9 cellular contexts compared by ENCODE assay signal in the genomic region with DNA sequence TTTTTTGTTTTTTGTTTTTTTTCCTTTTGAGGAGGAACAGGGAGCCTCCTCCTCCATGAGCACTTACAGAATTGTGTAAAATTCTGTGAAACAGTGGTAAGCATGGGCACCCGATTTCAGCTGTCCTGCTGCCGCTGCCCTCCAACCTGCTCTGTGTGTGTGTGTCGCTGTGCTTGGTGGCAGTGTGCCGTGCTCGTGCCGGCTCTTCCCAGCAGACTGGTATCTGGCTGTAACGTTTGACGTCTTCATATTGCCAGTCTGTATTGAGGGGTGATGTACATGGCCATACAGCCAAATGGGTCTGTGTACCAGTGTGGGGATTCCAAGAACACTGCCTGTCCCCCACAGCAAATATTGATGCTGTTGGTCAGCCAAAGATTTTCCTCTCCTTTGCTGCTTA.
DNase-seq lines count a peak whose midpoint lies in the region; ATAC-seq and TF ChIP-seq lines count a peak whose summit lies in the region.
"Had no signal": no experiment of that assay in that cellular context is flagged by ENCODE, and none has a peak within 500 bp of the region (broad histone marks: within the 10 kb centered on the region; RNA-seq: fewer than 3 reads in every experiment).

No MANE protein-coding gene starts in this region.

- peak overlapping the region; percentile 71 for H3K27ac ChIP-seq in psoas muscle

- WGBS in psoas muscle, 3 donors, result 84 to 86% (median 85%) methylated on average over 8 of the region's 8 CpGs

- DNase-seq in Calu3, result no peak
- no peak for DNase-seq in chondrocyte (ENCODE audit: low spot score)
- DNase-seq in psoas muscle, result no peak
- DNase-seq in SHP77 treated with DMSO at 0.1 percent for 48 hours (lab: John Stamatoyannopoulos, UW), result no peak
- no peak for DNase-seq in dermis blood vessel endothelial cell
- DNase-seq in COLO829 (ENCODE audit: low spot score), result no peak

- no peaks in the 10 kb centered on the region for H3K27me3 ChIP-seq in psoas muscle (ENCODE audit: insufficient read depth in 3 of 3, low read length in 2 of 3)
- H3K27me3 ChIP-seq: pancreas had no signal

- CTCF ChIA-PET in Calu3 (lab: Charles Lee), result no interaction called here

- H3K27me3 Mint-ChIP-seq in Calu3 (ENCODE audit: unreplicated experiment), result no peaks in the 10 kb centered on the region
- no peaks in the 10 kb centered on the region for H3K27me3 Mint-ChIP-seq in chondrocyte (ENCODE audit: low read depth)

- no peaks in the 10 kb centered on the region for H3K9me3 Mint-ChIP-seq in Calu3 (ENCODE audit: low read depth, unreplicated experiment)
- H3K9me3 Mint-ChIP-seq in chondrocyte (ENCODE audit: low read depth), result no peaks in the 10 kb centered on the region

- H3K4me1 Mint-ChIP-seq in Calu3 (ENCODE audit: low read depth, unreplicated experiment) (peaks cover 21% of the 10 kb centered on the region), chondrocyte (ENCODE audit: low read depth) (peaks cover 50% of the 10 kb centered on the region)

- peaks cover 23 to 92% of the 10 kb centered on the region in 2 donors for H3K36me3 ChIP-seq in psoas muscle (ENCODE audit: insufficient read depth in 1 of 2, low read depth in 1 of 2)

- peaks cover 5% of the 10 kb centered on the region for H3K4me1 ChIP-seq in psoas muscle
- H3K4me1 ChIP-seq: pancreas had no signal

- H3K27ac Mint-ChIP-seq in Calu3 (ENCODE audit: unreplicated experiment) (peak overlapping the region; percentile 79), chondrocyte (ENCODE audit: unreplicated experiment) (peak overlapping the region; percentile 95)

- BruUV-seq in Calu3 (replicated peaks; lab: Mats Ljungman, UMichigan), result no TSS peak

- TF ChIP-seq CTCF in Calu3 (IDR thresholded peaks at IDR 0.05; ENCODE audit: unreplicated experiment), result no peak
- no peak for TF ChIP-seq CTCF in chondrocyte (IDR thresholded peaks at IDR 0.05)
- no peak for TF ChIP-seq CTCF in psoas muscle (IDR thresholded peaks at IDR 0.05)

- H3K36me3 Mint-ChIP-seq in Calu3 (ENCODE audit: insufficient read depth, unreplicated experiment) (peaks cover 25% of the 10 kb centered on the region), chondrocyte (ENCODE audit: low read depth) (peaks cover 33% of the 10 kb centered on the region)

- H3K4me3 ChIP-seq in psoas muscle, result no peak overlapping the region
- H3K4me3 ChIP-seq: pancreas had no signal

- peak; percentile 8 for ATAC-seq in HG03378 (IDR thresholded peaks at IDR 0.05; ENCODE audit: unreplicated experiment)
- ATAC-seq in psoas muscle, result no peak
- ATAC-seq in HG02840 (IDR thresholded peaks at IDR 0.05; ENCODE audit: low FRiP score, unreplicated experiment), result no peak

- H3K9me3 ChIP-seq in psoas muscle, result no peaks in the 10 kb centered on the region
- H3K9me3 ChIP-seq: pancreas had no signal

- intact Hi-C loops in Calu3 (cut with micrococcal nuclease; ENCODE audit: unreplicated experiment) (no loop called here), psoas muscle (cut with DNase I) (no loop called here)

- H3K4me3 Mint-ChIP-seq in Calu3 (ENCODE audit: low read depth, unreplicated experiment) (no peak overlapping the region), chondrocyte (ENCODE audit: unreplicated experiment) (no peak overlapping the region)
